In the genomic region with DNA sequence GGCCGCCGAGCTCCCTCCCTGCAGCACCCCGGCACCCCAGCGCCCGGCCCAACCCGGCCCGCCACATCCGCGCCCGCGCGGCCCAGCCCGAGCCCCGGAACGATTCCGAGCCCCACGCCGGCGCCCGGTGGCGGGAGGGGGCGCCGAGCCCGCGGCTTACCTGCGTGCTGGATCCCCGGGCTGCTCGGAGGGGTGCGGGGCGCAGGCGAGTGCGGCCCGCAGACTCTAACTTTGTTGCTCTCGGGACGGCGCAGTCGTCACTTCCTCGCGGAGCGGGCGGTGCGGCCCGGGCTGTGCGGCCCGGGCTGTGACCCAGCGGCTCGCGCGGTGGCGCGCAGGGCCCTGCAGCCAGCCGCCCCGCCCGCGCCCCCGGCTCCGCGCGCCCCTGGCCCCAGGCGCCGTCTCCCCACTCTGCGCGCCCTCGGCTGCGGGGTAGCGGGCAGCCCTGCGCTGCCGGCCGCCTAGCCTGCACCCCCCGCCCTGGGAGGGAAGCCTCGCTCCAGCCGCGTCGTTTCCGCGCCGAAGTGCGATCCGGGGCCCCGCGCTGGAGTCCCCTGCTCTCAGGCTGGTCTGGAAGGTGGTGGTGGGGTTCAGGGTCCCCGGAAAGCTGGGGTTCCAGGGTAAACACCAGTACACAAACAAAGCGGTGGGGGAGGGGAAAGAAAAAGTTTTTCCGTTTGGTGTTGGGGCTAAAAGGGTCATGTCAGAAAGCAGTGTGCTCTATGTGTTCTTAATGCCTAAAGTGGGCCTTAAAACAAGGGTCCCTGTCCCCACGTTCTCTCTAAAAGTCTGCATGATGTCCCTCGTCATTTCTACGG, we compare ENCODE assay signal across 1 cellular context.
TF ChIP-seq lines count a peak whose summit lies in the region.

No MANE protein-coding gene starts in this region.

TF ChIP-seq in GM23338, 12 proteins besides CTCF, POLR2A, EP300 and RAD21 (continued from another document):
- no peak; the same call in 1 of the 2 replicates for TF ChIP-seq POLR2AphosphoS5 (IDR thresholded peaks at IDR 0.05; ENCODE audit: low read depth)
- peak; percentile 60 for TF ChIP-seq EZH2 (IDR thresholded peaks at IDR 0.05; ENCODE audit: low read depth, unreplicated experiment)
- TF ChIP-seq NANOG (IDR thresholded peaks at IDR 0.05; ENCODE audit: borderline replicate concordance): no peak
- no peak for TF ChIP-seq ETS1 (IDR thresholded peaks at IDR 0.05)
- TF ChIP-seq EZH2phosphoT487 (IDR thresholded peaks at IDR 0.05; ENCODE audit: unreplicated experiment): no peak
- TF ChIP-seq, protein P1, sequence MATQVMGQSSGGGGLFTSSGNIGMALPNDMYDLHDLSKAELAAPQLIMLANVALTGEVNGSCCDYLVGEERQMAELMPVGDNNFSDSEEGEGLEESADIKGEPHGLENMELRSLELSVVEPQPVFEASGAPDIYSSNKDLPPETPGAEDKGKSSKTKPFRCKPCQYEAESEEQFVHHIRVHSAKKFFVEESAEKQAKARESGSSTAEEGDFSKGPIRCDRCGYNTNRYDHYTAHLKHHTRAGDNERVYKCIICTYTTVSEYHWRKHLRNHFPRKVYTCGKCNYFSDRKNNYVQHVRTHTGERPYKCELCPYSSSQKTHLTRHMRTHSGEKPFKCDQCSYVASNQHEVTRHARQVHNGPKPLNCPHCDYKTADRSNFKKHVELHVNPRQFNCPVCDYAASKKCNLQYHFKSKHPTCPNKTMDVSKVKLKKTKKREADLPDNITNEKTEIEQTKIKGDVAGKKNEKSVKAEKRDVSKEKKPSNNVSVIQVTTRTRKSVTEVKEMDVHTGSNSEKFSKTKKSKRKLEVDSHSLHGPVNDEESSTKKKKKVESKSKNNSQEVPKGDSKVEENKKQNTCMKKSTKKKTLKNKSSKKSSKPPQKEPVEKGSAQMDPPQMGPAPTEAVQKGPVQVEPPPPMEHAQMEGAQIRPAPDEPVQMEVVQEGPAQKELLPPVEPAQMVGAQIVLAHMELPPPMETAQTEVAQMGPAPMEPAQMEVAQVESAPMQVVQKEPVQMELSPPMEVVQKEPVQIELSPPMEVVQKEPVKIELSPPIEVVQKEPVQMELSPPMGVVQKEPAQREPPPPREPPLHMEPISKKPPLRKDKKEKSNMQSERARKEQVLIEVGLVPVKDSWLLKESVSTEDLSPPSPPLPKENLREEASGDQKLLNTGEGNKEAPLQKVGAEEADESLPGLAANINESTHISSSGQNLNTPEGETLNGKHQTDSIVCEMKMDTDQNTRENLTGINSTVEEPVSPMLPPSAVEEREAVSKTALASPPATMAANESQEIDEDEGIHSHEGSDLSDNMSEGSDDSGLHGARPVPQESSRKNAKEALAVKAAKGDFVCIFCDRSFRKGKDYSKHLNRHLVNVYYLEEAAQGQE (IDR thresholded peaks at IDR 0.05; ENCODE audit: unreplicated experiment): no peak
- TF ChIP-seq ZNF331 (CRISPR knock-in tag; IDR thresholded peaks at IDR 0.05; ENCODE audit: low read depth): no peak
- no peak for TF ChIP-seq JUNB (IDR thresholded peaks at IDR 0.05; ENCODE audit: unreplicated experiment)
- 0 out of 2 replicates have a peak, but pooled peaks have one; percentile 9 for TF ChIP-seq CREB1 (CRISPR knock-in tag; IDR thresholded peaks at IDR 0.05; ENCODE audit: low read depth)
